17 cellular contexts compared by ENCODE assay signal in genomic region chr3:98705694-98706093, GRCh38. TPM values are rescaled to one million over a fixed set of nuclear protein-coding genes. Genes with fewer than 3 reads are reported as not detected.
A peak's percentile ranks its signal among the peaks of the same experiment; 100 is the strongest.
DNase-seq lines count a peak whose midpoint lies in the region; ATAC-seq, FAIRE-seq and TF ChIP-seq lines count a peak whose summit lies in the region.
"Had no signal": no experiment of that assay in that cellular context is flagged by ENCODE, and none has a peak within 500 bp of the region (broad histone marks: within the 10 kb centered on the region; RNA-seq: fewer than 3 reads in every experiment).

No MANE protein-coding gene starts in this region.

- H4K20me1 ChIP-seq in BLaER1 treated with 17β-estradiol and CSF1 and Interleukin-3, amounts not matched to agents 10 nM and 100 nM, result no peaks in the 10 kb centered on the region

- no peak overlapping the region for H3K4me3 Mint-ChIP-seq in HFFc6
- no peak overlapping the region for H3K4me3 Mint-ChIP-seq in nephron progenitor cell
- H3K4me3 Mint-ChIP-seq: activated B cell treated with CpG ODN at 0.5 μM for 24 hours, CD14-positive monocyte had no signal

- H3K9ac ChIP-seq in BLaER1 treated with 17β-estradiol and CSF1 and Interleukin-3, amounts not matched to agents 10 nM and 100 nM, result no peak overlapping the region

- H3K36me3 Mint-ChIP-seq in HFFc6 (ENCODE audit: low read depth) (no peaks in the 10 kb centered on the region), nephron progenitor cell (ENCODE audit: low read depth) (no peaks in the 10 kb centered on the region)
- H3K36me3 Mint-ChIP-seq: CD14-positive monocyte had no signal

- no peak overlapping the region for H3K27ac Mint-ChIP-seq in HFFc6
- H3K27ac Mint-ChIP-seq in nephron progenitor cell, result no peak overlapping the region
- H3K27ac Mint-ChIP-seq: activated B cell treated with CpG ODN at 0.5 μM for 24 hours had no signal

- peaks cover 32% of the 10 kb centered on the region for H3K4me1 Mint-ChIP-seq in HFFc6 (ENCODE audit: low read depth)
- peaks cover 30% of the 10 kb centered on the region for H3K4me1 Mint-ChIP-seq in nephron progenitor cell
- H3K4me1 Mint-ChIP-seq: activated B cell treated with CpG ODN at 0.5 μM for 24 hours had no signal

- peak overlapping the region in 8 of 11 experiments; percentile 1 to 27 (median 20); a peak in 11 of 22 replicates for H3K4me2 ChIP-seq in BLaER1 treated with 17β-estradiol and CSF1 and Interleukin-3, amounts not matched to agents 10 nM and 100 nM

- H3K9me3 Mint-ChIP-seq in HFFc6, result no peaks in the 10 kb centered on the region
- no peaks in the 10 kb centered on the region for H3K9me3 Mint-ChIP-seq in nephron progenitor cell
- H3K9me3 Mint-ChIP-seq: activated B cell treated with CpG ODN at 0.5 μM for 24 hours had no signal

- no peak for FAIRE-seq in pancreas (lab: Jason Lieb, UNC)
- FAIRE-seq: frontal cortex had no signal

- TF ChIP-seq CTCF in HFFc6 (IDR thresholded peaks at IDR 0.05), result peak; percentile 70
- TF ChIP-seq CTCF in nephron progenitor cell (IDR thresholded peaks at IDR 0.05), result no peak
- no peak for TF ChIP-seq CTCF in pancreas (IDR thresholded peaks at IDR 0.05)

- no peaks in the 10 kb centered on the region for H3K27me3 ChIP-seq in BLaER1 treated with 17β-estradiol and CSF1 and Interleukin-3, amounts not matched to agents 10 nM and 100 nM
- no peaks in the 10 kb centered on the region for H3K27me3 ChIP-seq in effector memory CD4-positive, alpha-beta T cell (replicated peaks; ENCODE audit: control insufficient read depth, insufficient read depth, low read length, poor library complexity, severe bottlenecking)
- H3K27me3 ChIP-seq in pancreas, result no peaks in the 10 kb centered on the region
- H3K27me3 ChIP-seq: colonic mucosa had no signal

- intact Hi-C loops in pancreas (cut with DNase I), result no loop called here

- no peak for ATAC-seq in HG03280 (IDR thresholded peaks at IDR 0.05; ENCODE audit: unreplicated experiment)
- ATAC-seq in pancreas, result no peak

- H3K27ac ChIP-seq in BLaER1 treated with 17β-estradiol and CSF1 and Interleukin-3, amounts not matched to agents 10 nM and 100 nM, result no peak overlapping the region
- H3K27ac ChIP-seq in effector memory CD4-positive, alpha-beta T cell (ENCODE audit: insufficient read depth, low read length, poor library complexity, severe bottlenecking), result no peak overlapping the region
- H3K27ac ChIP-seq in pancreas, result no peak overlapping the region
- H3K27ac ChIP-seq: colonic mucosa had no signal

- DNase-seq in HFFc6, result peak; percentile 60
- DNase-seq in SK-MEL-5 (ENCODE audit: low read depth, low spot score), result peak; percentile 71
- DNase-seq in hepatic stellate cell (ENCODE audit: low spot score), result peak; percentile 18
- DNase-seq in nephron progenitor cell, result no peak
- DNase-seq in effector memory CD4-positive, alpha-beta T cell, result no peak
- DNase-seq in pancreas, result no peak
- DNase-seq: activated B cell treated with CpG ODN at 0.5 μM for 24 hours; activated CD8-positive, alpha-beta memory T cell treated with anti-CD3 and anti-CD28 coated beads, Interleukin-2, amount 50 U/mL, for 48 hours; colonic mucosa; islet precursor cell; KG1; NCI-H2081; stimulated activated CD4-positive, alpha-beta T cell treated with anti-CD3 and anti-CD28 coated beads, Interleukin-2, amount 100 ng/mL, for 48 hours had no signal

- H3K27me3 Mint-ChIP-seq in HFFc6 (ENCODE audit: insufficient read depth) (peaks cover 31% of the 10 kb centered on the region), nephron progenitor cell (ENCODE audit: low read depth, poor library complexity) (peaks cover 3% of the 10 kb centered on the region)
- H3K27me3 Mint-ChIP-seq: activated B cell treated with CpG ODN at 0.5 μM for 24 hours had no signal

- H3K4me1 ChIP-seq in BLaER1 treated with 17β-estradiol and CSF1 and Interleukin-3, amounts not matched to agents 10 nM and 100 nM, result peaks cover 9 to 67% (median 18%) of the 10 kb centered on the region in 10 experiments; a peak in 18 of 20 replicates
- H3K4me1 ChIP-seq in effector memory CD4-positive, alpha-beta T cell (ENCODE audit: control insufficient read depth, insufficient read depth, low read length, poor library complexity, severe bottlenecking), result no peaks in the 10 kb centered on the region
- peaks cover 0 to 9% (median 6%) of the 10 kb centered on the region in 3 donors for H3K4me1 ChIP-seq in pancreas
- H3K4me1 ChIP-seq: colonic mucosa had no signal

- H3K36me3 ChIP-seq in BLaER1 treated with 17β-estradiol and CSF1 and Interleukin-3, amounts not matched to agents 10 nM and 100 nM, result no peaks in the 10 kb centered on the region
- no peaks in the 10 kb centered on the region for H3K36me3 ChIP-seq in effector memory CD4-positive, alpha-beta T cell (ENCODE audit: control insufficient read depth, insufficient read depth, low read length)
- H3K36me3 ChIP-seq in pancreas, result no peaks in the 10 kb centered on the region
- H3K36me3 ChIP-seq: colonic mucosa had no signal

- WGBS in pancreas, 2 donors, result 16 to 58% methylated on average over 1 of the region's 1 CpG

- in situ Hi-C loops in SK-MEL-5 (cut with HindIII; ENCODE audit: low pct_unique_long_range_greater_than_20kb, low sequenced_read_pairs), result no loop called here

- no peaks in the 10 kb centered on the region for H3K9me3 ChIP-seq in BLaER1 treated with 17β-estradiol and CSF1 and Interleukin-3, amounts not matched to agents 10 nM and 100 nM (replicated peaks in 1 of 11)
- no peaks in the 10 kb centered on the region for H3K9me3 ChIP-seq in effector memory CD4-positive, alpha-beta T cell (ENCODE audit: control insufficient read depth, low read length)
- H3K9me3 ChIP-seq in pancreas, result no peaks in the 10 kb centered on the region
- H3K9me3 ChIP-seq: colonic mucosa had no signal

- no peak overlapping the region for H3K4me3 ChIP-seq in BLaER1 treated with 17β-estradiol and CSF1 and Interleukin-3, amounts not matched to agents 10 nM and 100 nM
- H3K4me3 ChIP-seq in effector memory CD4-positive, alpha-beta T cell (ENCODE audit: insufficient read depth, low read depth, low read length, poor library complexity, severe bottlenecking), result no peak overlapping the region
- H3K4me3 ChIP-seq in pancreas, result no peak overlapping the region
- H3K4me3 ChIP-seq: colonic mucosa had no signal

RNA-seq across cellular contexts. Expression of gene ST3GAL6, which starts 57.4 kb away (rescaled TPM):
- total RNA-seq in HFFc6 (2021; fragmentation: NEBNext Ultra II Directional; extraction: Animal tissue kit (Norgen Biotek cat#: 25700)), result not detected
- 254 and 271 TPM in 2 replicates for total RNA-seq in SK-MEL-5 (2014; rRNA removed; shearing (Covaris generic))
- 125 and 141 TPM in 2 replicates for polyA plus RNA-seq in SK-MEL-5 (2015; cell fraction: cytosol; rRNA removed)
- polyA plus RNA-seq in SK-MEL-5 (2015; cell fraction: nucleus; rRNA removed), result 284 and 324 TPM in 2 replicates
- total RNA-seq in pancreas, result 1 to 10 TPM; 3.6 to 9.5 (median 6.7) TPM
- 10 to 100 TPM in 1 of 2 donors, 1 to 10 TPM in 1; 5.7 to 16.1 TPM for polyA plus RNA-seq in pancreas
- total RNA-seq: activated B cell treated with CpG ODN at 0.5 μM for 24 hours had no signal

Comparison
In these comparisons a context has a peak if more than half of its experiments do, and no peak if none do; other contexts are left out.
1. DNase-seq: peak in HFFc6 (single experiment), SK-MEL-5 (single experiment) and hepatic stellate cell (single experiment); none in nephron progenitor cell (single experiment), effector memory CD4-positive, alpha-beta T cell (0 of 3) and pancreas (0 of 6).
2. RNA of gene ST3GAL6, which starts 57.4 kb away (total RNA-seq): 254 to 271 TPM in SK-MEL-5; 3.6 to 9.5 TPM in pancreas and not detected in HFFc6; every median in the first group is over 10 times any median in the second.